ENCODE assay signal across 8 cellular contexts in the genomic region with DNA sequence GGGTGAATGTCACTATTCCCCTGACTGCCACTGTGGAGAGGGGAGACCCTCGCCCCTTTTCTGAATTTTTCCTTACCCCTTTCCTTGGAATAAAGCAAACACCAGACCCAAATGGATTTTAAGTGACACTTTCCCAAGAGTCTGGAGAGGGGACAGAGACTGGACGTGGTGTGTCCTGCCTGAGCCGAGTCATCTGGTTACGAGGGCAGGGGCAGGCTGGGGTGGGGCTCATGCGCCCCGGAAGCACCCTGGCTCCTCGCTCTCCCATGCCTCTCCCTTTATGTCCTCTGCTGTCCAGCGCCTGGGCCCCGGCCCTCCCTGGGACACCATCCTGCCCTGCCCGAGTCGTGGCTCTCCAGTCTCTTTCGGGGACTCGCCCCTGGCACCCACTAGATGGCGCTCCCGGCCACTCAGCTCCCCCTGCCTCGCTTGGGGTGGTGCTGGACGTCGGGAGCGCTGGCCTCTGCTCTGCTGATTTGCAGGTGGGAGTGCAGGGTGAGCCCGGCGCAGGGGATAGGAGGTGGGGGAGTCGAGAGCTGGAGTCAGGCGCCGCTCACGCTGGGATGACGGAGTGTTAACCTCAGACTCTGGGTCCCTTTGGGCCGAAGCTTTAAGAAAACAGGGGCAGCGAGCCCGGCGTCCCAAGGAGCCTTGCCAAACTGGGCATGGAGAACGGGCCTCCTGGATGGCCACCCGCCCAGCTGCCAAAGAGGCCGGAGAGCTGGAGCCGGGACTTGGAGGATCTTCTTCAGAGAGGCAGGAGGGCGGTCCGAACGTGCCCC.
DNase-seq lines count a peak whose midpoint lies in the region; ATAC-seq and TF ChIP-seq lines count a peak whose summit lies in the region.

No MANE protein-coding gene starts in this region.

- DNase-seq in HAP-1 (ENCODE audit: low spot score in 2 of 2) (peak; percentile 67 to 93), NCI-H446 (lab: John Stamatoyannopoulos, UW) (peak; percentile 34 to 81), chondrocyte (ENCODE audit: low spot score) (peak; percentile 91), kidney tubule cell (ENCODE audit: low spot score) (peak; percentile 72)
- DNase-seq in activated CD4-positive, alpha-beta T cell treated with anti-CD3 and anti-CD28 coated beads for 36 hours: peak; percentile 88
- peak; percentile 52 to 69 for DNase-seq in stimulated activated CD4-positive, alpha-beta T cell treated with anti-CD3 and anti-CD28 coated beads, Interleukin-15, amount 100 ng/mL, for 48 hours (ENCODE audit: low read depth in 2 of 2)

- H3K4me3 ChIP-seq in HAP-1: peak overlapping the region; percentile 11

- H3K27ac ChIP-seq in C4-2B: peak overlapping the region; percentile 54

- no peak overlapping the region for H3K27ac Mint-ChIP-seq in activated CD4-positive, alpha-beta T cell treated with anti-CD3 and anti-CD28 coated beads for 36 hours
- no peak overlapping the region for H3K27ac Mint-ChIP-seq in chondrocyte (ENCODE audit: unreplicated experiment)

- H3K4me1 ChIP-seq in HAP-1: peaks cover 9% of the 10 kb centered on the region

- peak; percentile 84 for ATAC-seq in activated CD4-positive, alpha-beta T cell treated with anti-CD3 and anti-CD28 coated beads for 36 hours
- no peak for ATAC-seq in HG02884 (IDR thresholded peaks at IDR 0.05; ENCODE audit: unreplicated experiment)

- no peaks in the 10 kb centered on the region for H3K36me3 Mint-ChIP-seq in activated CD4-positive, alpha-beta T cell treated with anti-CD3 and anti-CD28 coated beads for 36 hours (ENCODE audit: low read depth)
- H3K36me3 Mint-ChIP-seq in chondrocyte (ENCODE audit: low read depth): no peaks in the 10 kb centered on the region

- no peaks in the 10 kb centered on the region for H3K27me3 ChIP-seq in HAP-1 (ENCODE audit: low read depth)

- no peaks in the 10 kb centered on the region for H3K9me3 ChIP-seq in HAP-1

- TF ChIP-seq CTCF in C4-2B (conservative IDR thresholded peaks at IDR 0.05): peak; percentile 94
- TF ChIP-seq CTCF in chondrocyte (IDR thresholded peaks at IDR 0.05): peak; percentile 83

- H3K4me3 Mint-ChIP-seq in activated CD4-positive, alpha-beta T cell treated with anti-CD3 and anti-CD28 coated beads for 36 hours: peak overlapping the region; percentile 67
- peak overlapping the region; percentile 69 for H3K4me3 Mint-ChIP-seq in chondrocyte (ENCODE audit: unreplicated experiment)

- H3K27me3 Mint-ChIP-seq in activated CD4-positive, alpha-beta T cell treated with anti-CD3 and anti-CD28 coated beads for 36 hours: peaks cover 16% of the 10 kb centered on the region
- peaks cover 13% of the 10 kb centered on the region for H3K27me3 Mint-ChIP-seq in chondrocyte (ENCODE audit: low read depth)

- no peaks in the 10 kb centered on the region for H3K36me3 ChIP-seq in HAP-1 (replicated peaks)

- no peaks in the 10 kb centered on the region for H3K9me3 Mint-ChIP-seq in activated CD4-positive, alpha-beta T cell treated with anti-CD3 and anti-CD28 coated beads for 36 hours (ENCODE audit: low read depth)
- no peaks in the 10 kb centered on the region for H3K9me3 Mint-ChIP-seq in chondrocyte (ENCODE audit: low read depth)

- in situ Hi-C loops in HAP-1 (cut with MboI; ENCODE audit: low sequenced_read_pairs): no loop called here

- peaks cover 15% of the 10 kb centered on the region for H3K4me1 Mint-ChIP-seq in activated CD4-positive, alpha-beta T cell treated with anti-CD3 and anti-CD28 coated beads for 36 hours
- H3K4me1 Mint-ChIP-seq in chondrocyte (ENCODE audit: low read depth): peaks cover 19% of the 10 kb centered on the region

- POLR2A ChIA-PET in activated CD4-positive, alpha-beta T cell treated with anti-CD3 and anti-CD28 coated beads for 36 hours (lab: Charles Lee): interaction anchor here (0.7 to 1.0 kb wide), 2 partner anchors 76 to 1060 kb away, joined by 3 read pairs; no protein-coding TSS in a partner anchor

- intact Hi-C loops in activated CD4-positive, alpha-beta T cell treated with anti-CD3 and anti-CD28 coated beads for 36 hours (cut with DNase I, micrococcal nuclease): loop anchor here (1.0 to 5.0 kb wide), 4 partner anchors 90 to 294 kb away; partner anchors contain the start of gene RPS6KA4 (in 1 of the 2)

- CTCF ChIA-PET in activated CD4-positive, alpha-beta T cell treated with anti-CD3 and anti-CD28 coated beads for 36 hours (lab: Charles Lee): interaction anchor here (0.5 to 3.1 kb wide), 47 partner anchors 9 to 916 kb away, joined by 3 to 24 read pairs (median 4); partner anchors contain the start of gene PRDX5
